Comparison of ENCODE assay signal across 1 cellular context in the genomic region with DNA sequence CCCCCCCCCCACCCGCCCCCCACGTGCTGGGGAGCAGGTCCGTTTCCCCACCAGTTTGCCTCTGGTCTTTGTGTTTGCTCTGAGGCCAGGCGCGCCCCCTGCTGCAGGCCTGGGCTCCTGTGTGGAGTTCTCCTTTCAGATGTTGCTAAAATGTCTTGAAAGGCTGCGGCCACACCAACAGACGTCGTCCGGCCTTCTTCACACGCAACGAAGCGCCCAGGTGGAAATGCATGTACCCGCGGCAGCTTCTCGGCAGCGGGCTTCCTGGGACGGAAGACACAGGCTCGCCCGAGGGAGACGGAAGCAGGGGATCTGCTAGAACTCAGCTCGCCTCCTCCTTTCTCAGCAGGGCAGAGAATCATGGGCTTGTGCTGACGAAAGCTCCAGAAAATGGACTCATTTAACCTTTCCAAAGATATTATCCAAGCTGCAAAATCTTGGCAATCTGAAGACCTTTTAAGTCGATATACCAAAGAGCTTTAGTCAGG.
TF ChIP-seq lines count a peak whose summit lies in the region.

No MANE protein-coding gene starts in this region.

TF ChIP-seq in WTC11, 78 proteins besides CTCF, POLR2A, EP300 and RAD21 (continued from another document):
- peak; percentile 23; the same call in 1 of the 2 replicates for TF ChIP-seq FOXK1 (CRISPR knock-in tag; IDR thresholded peaks at IDR 0.05)
- TF ChIP-seq ZBTB43 (CRISPR knock-in tag; IDR thresholded peaks at IDR 0.05), result 0 out of 2 replicates have a peak, but pooled peaks have one; percentile 22
- TF ChIP-seq MYBL2 (CRISPR knock-in tag; IDR thresholded peaks at IDR 0.05), result 0 out of 2 replicates have a peak, but pooled peaks have one; percentile 32
- no peak for TF ChIP-seq TP53 (CRISPR knock-in tag; IDR thresholded peaks at IDR 0.05)
